ENCODE assay signal across 1 cellular context in the genomic region with DNA sequence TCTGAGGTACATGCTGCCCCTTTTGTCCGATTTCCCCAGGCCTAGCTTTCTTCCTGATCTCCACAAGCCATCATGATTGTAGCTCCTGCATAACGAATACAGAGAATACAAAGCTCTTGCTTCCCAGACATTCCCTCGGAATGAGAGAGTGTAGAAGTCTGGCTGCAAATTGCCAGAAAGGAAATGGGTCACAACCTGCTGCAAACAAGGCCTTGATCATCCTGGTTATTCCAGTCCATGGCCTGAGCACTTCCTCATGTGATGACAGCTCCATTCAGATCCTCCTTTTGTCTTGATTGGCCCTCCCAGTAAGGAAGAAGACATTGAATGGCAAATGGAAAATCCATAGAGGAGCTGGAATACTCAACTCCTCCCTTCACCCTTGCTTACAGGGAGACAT.
TF ChIP-seq lines count a peak whose summit lies in the region.

No MANE protein-coding gene starts in this region.

TF ChIP-seq in HepG2, 621 proteins besides CTCF, POLR2A, EP300 and RAD21 (continued from another document):
- TF ChIP-seq SIX1 (CRISPR knock-in tag; IDR thresholded peaks at IDR 0.05; ENCODE audit: borderline replicate concordance) (no peak), FOXK1 (CRISPR knock-in tag; IDR thresholded peaks at IDR 0.05; ENCODE audit: borderline replicate concordance, low read depth) (no peak), ZNF274 (CRISPR knock-in tag; IDR thresholded peaks at IDR 0.05) (no peak), ELF1 (CRISPR knock-in tag; IDR thresholded peaks at IDR 0.05) (no peak), ARNTL (CRISPR knock-in tag; IDR thresholded peaks at IDR 0.05) (no peak), BCL3 (CRISPR knock-in tag; IDR thresholded peaks at IDR 0.05) (no peak)
